23 cellular contexts compared by ENCODE assay signal in the genomic region with DNA sequence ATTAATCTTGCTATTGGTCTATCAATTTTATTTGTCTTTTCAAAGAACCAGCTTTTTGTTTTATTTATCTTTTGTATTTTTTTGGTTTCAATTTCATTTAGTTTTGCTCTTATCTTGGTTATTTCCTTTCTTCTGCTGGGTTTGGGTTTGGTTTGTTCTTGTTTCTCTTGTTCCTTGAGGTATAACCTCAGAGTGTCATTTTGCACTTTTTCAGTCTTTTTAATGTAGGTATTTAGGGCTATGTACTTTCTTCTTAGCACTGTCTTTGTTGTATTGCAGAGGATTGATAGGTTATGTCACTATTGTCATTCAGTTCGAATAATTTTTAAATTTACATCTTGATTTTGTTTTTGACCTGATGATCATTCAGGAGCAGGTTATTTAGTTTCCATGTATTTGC.
A peak's percentile ranks its signal among the peaks of the same experiment; 100 is the strongest.
DNase-seq lines count a peak whose midpoint lies in the region; ATAC-seq and TF ChIP-seq lines count a peak whose summit lies in the region.
"Had no signal": no experiment of that assay in that cellular context is flagged by ENCODE, and none has a peak within 500 bp of the region (broad histone marks: within the 10 kb centered on the region; RNA-seq: fewer than 3 reads in every experiment).

No MANE protein-coding gene starts in this region.

- peak overlapping the region in 2 of 3 donors; percentile 2 to 70 for H3K27ac Mint-ChIP-seq in CD4-positive, CD25-positive, alpha-beta regulatory T cell
- H3K27ac Mint-ChIP-seq in CD4-positive, alpha-beta memory T cell: peak overlapping the region; percentile 41 to 86 (median 63)
- peak overlapping the region; percentile 3 for H3K27ac Mint-ChIP-seq in activated CD8-positive, alpha-beta T cell treated with anti-CD3 and anti-CD28 coated beads for 36 hours
- H3K27ac Mint-ChIP-seq in effector memory CD8-positive, alpha-beta T cell: peak overlapping the region; percentile 89 to 95
- H3K27ac Mint-ChIP-seq: neural progenitor cell had no signal

- H3K27ac ChIP-seq in CD4-positive, CD25-positive, alpha-beta regulatory T cell (ENCODE audit: insufficient read depth, low read length, poor library complexity, severe bottlenecking): peak overlapping the region; percentile 2
- no peak overlapping the region for H3K27ac ChIP-seq in CD4-positive, alpha-beta memory T cell (ENCODE audit: low read depth, low read length)
- H3K27ac ChIP-seq: ascending aorta, BLaER1, neural progenitor cell, parathyroid adenoma, Peyer's patch, testis had no signal

- POLR2A ChIA-PET in CD4-positive, alpha-beta memory T cell (lab: Charles Lee; ENCODE audit: partially characterized antibody): interaction anchor here (1.2 to 1.4 kb wide), 2 partner anchors 11 to 194 kb away, joined by 4 read pairs; no protein-coding TSS in a partner anchor
- POLR2A ChIA-PET in activated CD8-positive, alpha-beta T cell treated with anti-CD3 and anti-CD28 coated beads for 36 hours (lab: Charles Lee): no interaction called here

- H3K36me3 ChIP-seq in CD4-positive, CD25-positive, alpha-beta regulatory T cell (ENCODE audit: control insufficient read depth, insufficient read depth, low read length): no peaks in the 10 kb centered on the region
- H3K36me3 ChIP-seq in CD4-positive, alpha-beta memory T cell (ENCODE audit: insufficient read depth, low read length): no peaks in the 10 kb centered on the region
- H3K36me3 ChIP-seq: ascending aorta, BLaER1, HAP-1, neural progenitor cell, Peyer's patch had no signal

- no peaks in the 10 kb centered on the region for H3K27me3 ChIP-seq in CD4-positive, CD25-positive, alpha-beta regulatory T cell (ENCODE audit: control insufficient read depth, insufficient read depth, low read length)
- H3K27me3 ChIP-seq in CD4-positive, alpha-beta memory T cell (ENCODE audit: insufficient read depth, low read length): no peaks in the 10 kb centered on the region
- H3K27me3 ChIP-seq: ascending aorta, BLaER1, neural progenitor cell, Peyer's patch, testis had no signal

- DNase-seq in CD4-positive, CD25-positive, alpha-beta regulatory T cell: peak in 2 of 3 donors; percentile 37 to 57
- DNase-seq in CD4-positive, alpha-beta memory T cell: peak in 4 of 5 donors; percentile 36 to 64 (median 52)
- DNase-seq in activated CD8-positive, alpha-beta T cell treated with anti-CD3 and anti-CD28 coated beads for 36 hours: no peak
- no peak for DNase-seq in effector memory CD8-positive, alpha-beta T cell
- DNase-seq in germinal center (ENCODE audit: low spot score): no peak
- no peak for DNase-seq in activated effector memory CD4-positive, alpha-beta T cell treated with anti-CD3 and anti-CD28 coated beads, Interleukin-2, amount 50 U/mL, for 16 hours
- DNase-seq: cortex of kidney; effector memory CD4-positive, alpha-beta T cell; NCI-H1417 treated with DMSO at 0.1 percent for 48 hours; Peyer's patch; SHP77; T1000; testis had no signal

- H3K9me3 ChIP-seq in CD4-positive, CD25-positive, alpha-beta regulatory T cell (ENCODE audit: control insufficient read depth in 2 of 2, low read length in 2 of 2): no peaks in the 10 kb centered on the region
- H3K9me3 ChIP-seq in CD4-positive, alpha-beta memory T cell (ENCODE audit: control insufficient read depth in 1 of 2, low read length in 2 of 2): no peaks in the 10 kb centered on the region
- H3K9me3 ChIP-seq: ascending aorta, BLaER1, HAP-1, Peyer's patch, testis had no signal

- no peaks in the 10 kb centered on the region for H3K36me3 Mint-ChIP-seq in CD4-positive, CD25-positive, alpha-beta regulatory T cell
- peaks cover 14 to 33% of the 10 kb centered on the region in 2 donors for H3K36me3 Mint-ChIP-seq in CD4-positive, alpha-beta memory T cell
- H3K36me3 Mint-ChIP-seq in activated CD8-positive, alpha-beta T cell treated with anti-CD3 and anti-CD28 coated beads for 36 hours (ENCODE audit: low read depth): peaks cover 7% of the 10 kb centered on the region
- H3K36me3 Mint-ChIP-seq in effector memory CD8-positive, alpha-beta T cell (ENCODE audit: insufficient read depth): peaks cover 7% of the 10 kb centered on the region
- H3K36me3 Mint-ChIP-seq: neural progenitor cell had no signal

- ATAC-seq in CD4-positive, CD25-positive, alpha-beta regulatory T cell (ENCODE audit: low read depth in 2 of 2): no peak
- no peak for ATAC-seq in activated CD8-positive, alpha-beta T cell treated with anti-CD3 and anti-CD28 coated beads for 36 hours
- peak; percentile 91 for ATAC-seq in effector memory CD8-positive, alpha-beta T cell (replicated peaks)
- ATAC-seq in GM18517 (IDR thresholded peaks at IDR 0.05; ENCODE audit: unreplicated experiment): no peak
- no peak for ATAC-seq in GM21619 (IDR thresholded peaks at IDR 0.05; ENCODE audit: unreplicated experiment)
- ATAC-seq: HepG2, left lobe of liver had no signal

- CTCF ChIA-PET in CD4-positive, alpha-beta memory T cell (lab: Charles Lee; ENCODE audit: partially characterized antibody): interaction anchor here (1.3 to 7.5 kb wide), 5 partner anchors 9 to 331 kb away, joined by 3 to 45 read pairs (median 7); partner anchors contain the start of gene MUCL1
- CTCF ChIA-PET in activated CD8-positive, alpha-beta T cell treated with anti-CD3 and anti-CD28 coated beads for 36 hours (lab: Charles Lee): interaction anchor here (1.1 to 3.2 kb wide), 6 partner anchors 8 to 331 kb away, joined by 3 to 26 read pairs (median 5); no protein-coding TSS in a partner anchor

- peak overlapping the region in 2 of 4 donors; percentile 6 to 53 for H3K4me3 Mint-ChIP-seq in CD4-positive, CD25-positive, alpha-beta regulatory T cell
- H3K4me3 Mint-ChIP-seq in CD4-positive, alpha-beta memory T cell: peak overlapping the region; percentile 26 to 78 (median 60)
- no peak overlapping the region for H3K4me3 Mint-ChIP-seq in activated CD8-positive, alpha-beta T cell treated with anti-CD3 and anti-CD28 coated beads for 36 hours
- peak overlapping the region; percentile 57 to 68 for H3K4me3 Mint-ChIP-seq in effector memory CD8-positive, alpha-beta T cell
- H3K4me3 Mint-ChIP-seq: neural progenitor cell had no signal

- H3K4me1 Mint-ChIP-seq in CD4-positive, CD25-positive, alpha-beta regulatory T cell: peaks cover 9 to 33% (median 17%) of the 10 kb centered on the region in 4 donors
- H3K4me1 Mint-ChIP-seq in CD4-positive, alpha-beta memory T cell: peaks cover 52 to 95% (median 66%) of the 10 kb centered on the region in 4 donors
- peaks cover 60% of the 10 kb centered on the region for H3K4me1 Mint-ChIP-seq in activated CD8-positive, alpha-beta T cell treated with anti-CD3 and anti-CD28 coated beads for 36 hours (ENCODE audit: low read depth)
- peaks cover 49 to 58% of the 10 kb centered on the region in 2 donors for H3K4me1 Mint-ChIP-seq in effector memory CD8-positive, alpha-beta T cell (ENCODE audit: low read depth in 2 of 2)
- H3K4me1 Mint-ChIP-seq: neural progenitor cell had no signal

- H3K4me1 ChIP-seq in CD4-positive, CD25-positive, alpha-beta regulatory T cell (ENCODE audit: control insufficient read depth, insufficient read depth, low read length, poor library complexity, severe bottlenecking): peaks cover 6% of the 10 kb centered on the region
- H3K4me1 ChIP-seq in CD4-positive, alpha-beta memory T cell (ENCODE audit: insufficient read depth, low read length): peaks cover 56% of the 10 kb centered on the region
- H3K4me1 ChIP-seq: ascending aorta, BLaER1, HAP-1, neural progenitor cell, parathyroid adenoma, Peyer's patch had no signal

- TF ChIP-seq CTCF in activated CD8-positive, alpha-beta T cell treated with anti-CD3 and anti-CD28 coated beads for 36 hours (IDR thresholded peaks at IDR 0.05): no peak

- peaks cover 11% of the 10 kb centered on the region for H3K27me3 Mint-ChIP-seq in CD4-positive, CD25-positive, alpha-beta regulatory T cell
- H3K27me3 Mint-ChIP-seq in CD4-positive, alpha-beta memory T cell: no peaks in the 10 kb centered on the region
- H3K27me3 Mint-ChIP-seq in activated CD8-positive, alpha-beta T cell treated with anti-CD3 and anti-CD28 coated beads for 36 hours: no peaks in the 10 kb centered on the region
- no peaks in the 10 kb centered on the region for H3K27me3 Mint-ChIP-seq in effector memory CD8-positive, alpha-beta T cell

- H3K4me3 ChIP-seq in CD4-positive, CD25-positive, alpha-beta regulatory T cell (ENCODE audit: low read depth, low read length): no peak overlapping the region
- H3K4me3 ChIP-seq in CD4-positive, alpha-beta memory T cell (ENCODE audit: low read length in 2 of 2): no peak overlapping the region
- H3K4me3 ChIP-seq: ascending aorta, BLaER1, HAP-1, neural progenitor cell, Peyer's patch, skin epidermis, testis had no signal

- intact Hi-C loops in CD4-positive, alpha-beta memory T cell (cut with micrococcal nuclease): no loop called here
- intact Hi-C loops in activated CD8-positive, alpha-beta T cell treated with anti-CD3 and anti-CD28 coated beads for 36 hours (cut with micrococcal nuclease): no loop called here

- peaks cover 0 to 5% (median 0%) of the 10 kb centered on the region in 7 donors for H3K9me3 Mint-ChIP-seq in CD4-positive, CD25-positive, alpha-beta regulatory T cell
- H3K9me3 Mint-ChIP-seq in CD4-positive, alpha-beta memory T cell: peaks cover 7 to 33% (median 26%) of the 10 kb centered on the region in 8 donors
- peaks cover 14% of the 10 kb centered on the region for H3K9me3 Mint-ChIP-seq in activated CD8-positive, alpha-beta T cell treated with anti-CD3 and anti-CD28 coated beads for 36 hours
- peaks cover 0 to 15% of the 10 kb centered on the region in 2 donors for H3K9me3 Mint-ChIP-seq in effector memory CD8-positive, alpha-beta T cell

Comparison
In these comparisons a context has a peak if more than half of its experiments do, and no peak if none do; other contexts are left out.
1. DNase-seq: peak in CD4-positive, CD25-positive, alpha-beta regulatory T cell (2 of 3) and CD4-positive, alpha-beta memory T cell (4 of 5); none in activated CD8-positive, alpha-beta T cell treated with anti-CD3 and anti-CD28 coated beads for 36 hours (single experiment), effector memory CD8-positive, alpha-beta T cell (0 of 3), germinal center (single experiment) and activated effector memory CD4-positive, alpha-beta T cell treated with anti-CD3 and anti-CD28 coated beads, Interleukin-2, amount 50 U/mL, for 16 hours (single experiment).
2. H3K27ac Mint-ChIP-seq: peak in every context shown above with its lines; median percentile 92 in effector memory CD8-positive, alpha-beta T cell; 63 in CD4-positive, alpha-beta memory T cell; 36 in CD4-positive, CD25-positive, alpha-beta regulatory T cell; 3 in activated CD8-positive, alpha-beta T cell treated with anti-CD3 and anti-CD28 coated beads for 36 hours.